Comparison of ENCODE assay signal across 36 cellular contexts in the genomic region with DNA sequence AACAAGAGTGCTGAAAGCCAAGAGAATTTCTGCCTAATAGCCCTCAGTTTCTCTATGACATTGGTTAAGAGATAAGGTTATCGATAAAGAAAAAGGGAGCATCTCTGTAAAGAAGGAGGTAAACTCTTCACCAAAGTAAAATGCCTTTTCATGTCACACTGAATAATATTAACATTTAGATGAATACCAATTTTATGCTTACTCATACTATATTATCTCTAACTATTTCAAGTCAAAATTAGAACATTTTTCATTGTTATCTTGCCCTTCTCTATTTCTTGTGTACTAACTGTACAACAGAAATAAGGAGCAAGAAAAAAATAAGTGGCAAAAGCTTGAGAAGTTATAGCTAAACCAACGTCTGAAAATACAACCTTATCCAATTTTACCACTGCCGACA.
DNase-seq lines count a peak whose midpoint lies in the region; ATAC-seq, FAIRE-seq and TF ChIP-seq lines count a peak whose summit lies in the region.
"Had no signal": no experiment of that assay in that cellular context is flagged by ENCODE, and none has a peak within 500 bp of the region (broad histone marks: within the 10 kb centered on the region; RNA-seq: fewer than 3 reads in every experiment).

No MANE protein-coding gene starts in this region.

- H3K4me3 Mint-ChIP-seq in mesothelial cell of epicardium: no peak overlapping the region
- H3K4me3 Mint-ChIP-seq: B cell; CD14-positive monocyte; CD4-positive, alpha-beta memory T cell; CD4-positive, alpha-beta T cell; CD4-positive, CD25-positive, alpha-beta regulatory T cell; CD8-positive, alpha-beta memory T cell; CD8-positive, alpha-beta T cell had no signal

- H3K4me2 ChIP-seq in HepG2 (ENCODE audit: low read depth, low read length) (no peak overlapping the region), A549 (no peak overlapping the region), K562 (ENCODE audit: insufficient read depth, low read length) (no peak overlapping the region)
- H3K4me2 ChIP-seq: BLaER1; BLaER1 treated with 17β-estradiol and CSF1 and Interleukin-3, amounts not matched to agents 10 nM and 100 nM had no signal

- peaks cover 9% of the 10 kb centered on the region for H3K36me3 Mint-ChIP-seq in mesothelial cell of epicardium
- H3K36me3 Mint-ChIP-seq: CD14-positive monocyte had no signal

- H3K27ac ChIP-seq in HepG2 (ENCODE audit: extremely low read length, insufficient read depth, low read length): no peak overlapping the region
- H3K27ac ChIP-seq in right lobe of liver: no peak overlapping the region
- H3K27ac ChIP-seq in A549: no peak overlapping the region
- no peak overlapping the region for H3K27ac ChIP-seq in K562 (ENCODE audit: extremely low read depth, low read depth, low read length)
- H3K27ac ChIP-seq: 22Rv1; BLaER1; BLaER1 treated with 17β-estradiol and CSF1 and Interleukin-3, amounts not matched to agents 10 nM and 100 nM; C4-2B had no signal

- intact Hi-C loops in HepG2 (cut with micrococcal nuclease; ENCODE audit: unreplicated experiment) (loop anchor here (10.0 kb wide), 1 partner anchor 1797 kb away; a partner anchor contains a TSS), right lobe of liver (cut with DNase I) (no loop called here), K562 (cut with micrococcal nuclease) (no loop called here)

- H3K27ac Mint-ChIP-seq in mesothelial cell of epicardium: peak overlapping the region; percentile 88
- H3K27ac Mint-ChIP-seq: B cell; CD14-positive monocyte; CD4-positive, alpha-beta memory T cell; CD4-positive, alpha-beta T cell; CD4-positive, CD25-positive, alpha-beta regulatory T cell; CD8-positive, alpha-beta memory T cell; CD8-positive, alpha-beta T cell had no signal

- FAIRE-seq in HepG2 (lab: Jason Lieb, UNC) (no peak), A549 (lab: Jason Lieb, UNC) (no peak), K562 (lab: Jason Lieb, UNC) (no peak)
- FAIRE-seq: A204.1, D721Med had no signal

- H3K36me3 ChIP-seq in HepG2 (replicated peaks in 1 of 2; ENCODE audit: control insufficient read depth in 1 of 2, insufficient read depth in 2 of 2, low read length in 2 of 2) (no peaks in the 10 kb centered on the region; a peak in 1 of 5 replicates), right lobe of liver (no peaks in the 10 kb centered on the region), K562 (ENCODE audit: control insufficient read depth, insufficient read depth, low read length) (no peaks in the 10 kb centered on the region)
- H3K36me3 ChIP-seq: BE2C; BLaER1; BLaER1 treated with 17β-estradiol and CSF1 and Interleukin-3, amounts not matched to agents 10 nM and 100 nM had no signal

- TF ChIP-seq CTCF in HepG2 (CRISPR knock-in tag; IDR thresholded peaks at IDR 0.05) (no peak), right lobe of liver (IDR thresholded peaks at IDR 0.05) (no peak), A549 (IDR thresholded peaks at IDR 0.05) (no peak), K562 (IDR thresholded peaks at IDR 0.05 in 2 of 3, conservative IDR thresholded peaks at IDR 0.05 in 1 of 3; ENCODE audit: insufficient read depth in 2 of 3, low read depth in 1 of 3, low read length in 3 of 3) (no peak), mesothelial cell of epicardium (IDR thresholded peaks at IDR 0.05; ENCODE audit: unreplicated experiment) (no peak)

- peaks cover 4% of the 10 kb centered on the region; the same call in 1 of the 2 replicates for H4K20me1 ChIP-seq in HepG2 (ENCODE audit: insufficient read depth, low read length)
- no peaks in the 10 kb centered on the region for H4K20me1 ChIP-seq in K562 (replicated peaks; ENCODE audit: control insufficient read depth, insufficient read depth, low read length)
- H4K20me1 ChIP-seq: BLaER1; BLaER1 treated with 17β-estradiol and CSF1 and Interleukin-3, amounts not matched to agents 10 nM and 100 nM had no signal

- H3K9me3 Mint-ChIP-seq in mesothelial cell of epicardium: peaks cover 5% of the 10 kb centered on the region
- H3K9me3 Mint-ChIP-seq: CD4-positive, alpha-beta T cell; CD8-positive, alpha-beta T cell had no signal

- H2AFZ ChIP-seq in HepG2 (ENCODE audit: low read length) (no peak overlapping the region), K562 (ENCODE audit: low read depth, low read length) (no peak overlapping the region)

- 95% methylated on average over 3 of the region's 3 CpGs for WGBS in HepG2 (ENCODE audit: low lambda C conversion rate)
- WGBS in right lobe of liver (ENCODE audit: insufficient coverage, low coverage, low lambda C conversion rate, missing lambda C conversion rate): 82% methylated on average over 3 of the region's 3 CpGs
- WGBS in A549 (ENCODE audit: missing lambda C conversion rate): 88% methylated on average over 3 of the region's 3 CpGs
- WGBS in K562 (ENCODE audit: insufficient coverage, low coverage, missing lambda C conversion rate): 28% methylated on average over 3 of the region's 3 CpGs

- H3K27me3 ChIP-seq in HepG2 (ENCODE audit: control insufficient read depth in 1 of 2, insufficient read depth in 2 of 2, low read length in 2 of 2) (no peaks in the 10 kb centered on the region), right lobe of liver (no peaks in the 10 kb centered on the region), K562 (ENCODE audit: control insufficient read depth in 2 of 2, insufficient read depth in 2 of 2, low read length in 2 of 2) (no peaks in the 10 kb centered on the region)
- H3K27me3 ChIP-seq: BE2C; BLaER1; BLaER1 treated with 17β-estradiol and CSF1 and Interleukin-3, amounts not matched to agents 10 nM and 100 nM had no signal

- DNase-seq in HepG2 (ENCODE audit: low spot score) (no peak), right lobe of liver (no peak), A549 (ENCODE audit: low read depth in 1 of 2, low spot score in 1 of 2) (no peak), K562 (ENCODE audit: extremely low read depth in 1 of 4, low spot score in 3 of 4) (no peak), mesothelial cell of epicardium (ENCODE audit: low spot score in 2 of 2, unreplicated experiment in 2 of 2) (no peak), NCI-H2196 treated with DMSO at 0.1 percent for 48 hours (lab: John Stamatoyannopoulos, UW; ENCODE audit: unreplicated experiment) (no peak), NCI-H1417 treated with DMSO at 0.1 percent for 48 hours (lab: John Stamatoyannopoulos, UW) (no peak)
- DNase-seq: 8988T; ACHN; AML-193; BE2C; C1 segment of cervical spinal cord; Caco-2; Calu3; CD4-positive, alpha-beta memory T cell; CD4-positive, alpha-beta T cell; CD4-positive, CD25-positive, alpha-beta regulatory T cell; CD8-positive, alpha-beta memory T cell; CD8-positive, alpha-beta T cell; COR-L47; DMS 273 treated with DMSO at 0.1 percent for 48 hours; DMS153; DMS53; DMS79; DMS79 treated with DMSO at 0.1 percent for 48 hours; DND-41; EL had no signal

- H3K79me2 ChIP-seq in HepG2 (ENCODE audit: insufficient read depth, low read length) (no peaks in the 10 kb centered on the region), K562 (ENCODE audit: control insufficient read depth, insufficient read depth, low read length) (no peaks in the 10 kb centered on the region)

- peaks cover 44% of the 10 kb centered on the region for H3K4me1 Mint-ChIP-seq in mesothelial cell of epicardium
- H3K4me1 Mint-ChIP-seq: B cell; CD4-positive, alpha-beta memory T cell; CD8-positive, alpha-beta memory T cell had no signal

- in situ Hi-C loops in HepG2 (cut with HindIII; ENCODE audit: extremely low pct_ligation_motif_present, low pct_unique_long_range_greater_than_20kb): no loop called here
- in situ Hi-C loops in K562 (cut with MboI): no loop called here

- TF ChIP-seq RAD21 in HepG2 (CRISPR knock-in tag; IDR thresholded peaks at IDR 0.05) (no peak), A549 (conservative IDR thresholded peaks at IDR 0.05 in 1 of 2, IDR thresholded peaks at IDR 0.05 in 1 of 2) (no peak), K562 (CRISPR knock-in tag; conservative IDR thresholded peaks at IDR 0.05 in 1 of 2, IDR thresholded peaks at IDR 0.05 in 1 of 2) (no peak)

- CTCF ChIA-PET in HepG2 (lab: Yijun Ruan, JAX; ENCODE audit: low intra/inter-chr PET ratio, low total read pairs): no interaction called here
- CTCF ChIA-PET in A549 (lab: Yijun Ruan, JAX): no interaction called here
- CTCF ChIA-PET in K562 (lab: Yijun Ruan, JAX; ENCODE audit: low intra/inter-chr PET ratio): no interaction called here

- TF ChIP-seq EP300 in HepG2 (IDR thresholded peaks at IDR 0.05; ENCODE audit: low read depth in 2 of 2, low read length in 2 of 2) (no peak), HepG2 (CRISPR knock-in tag; IDR thresholded peaks at IDR 0.05; ENCODE audit: borderline replicate concordance) (no peak), A549 (IDR thresholded peaks at IDR 0.05) (no peak), K562 (IDR thresholded peaks at IDR 0.05; ENCODE audit: low read length) (no peak)

- H3K9ac ChIP-seq in HepG2 (ENCODE audit: insufficient read depth, low read depth, low read length) (no peak overlapping the region), K562 (ENCODE audit: insufficient read depth in 1 of 2, low read depth in 2 of 2, low read length in 2 of 2) (no peak overlapping the region)
- H3K9ac ChIP-seq: BLaER1; BLaER1 treated with 17β-estradiol and CSF1 and Interleukin-3, amounts not matched to agents 10 nM and 100 nM had no signal

- H3K4me1 ChIP-seq in HepG2 (ENCODE audit: insufficient read depth, low read length) (peaks cover 21% of the 10 kb centered on the region), right lobe of liver (peaks cover 0 to 19% (median 5%) of the 10 kb centered on the region in 4 donors), A549 (peaks cover 26% of the 10 kb centered on the region), K562 (replicated peaks in 1 of 2; ENCODE audit: control insufficient read depth in 2 of 2, insufficient read depth in 2 of 2, low read length in 2 of 2) (peaks cover 0 to 14% of the 10 kb centered on the region in 2 experiments; a peak in 3 of 5 replicates)
- H3K4me1 ChIP-seq: BE2C, BLaER1 had no signal

- H3K9me1 ChIP-seq in K562 (ENCODE audit: control insufficient read depth, insufficient read depth, low read length): no peaks in the 10 kb centered on the region

- ATAC-seq in HepG2: no peak
- ATAC-seq in right lobe of liver: no peak
- ATAC-seq in A549: no peak
- ATAC-seq in K562: no peak
- ATAC-seq in GM21717 (IDR thresholded peaks at IDR 0.05; ENCODE audit: unreplicated experiment): no peak
- ATAC-seq: CD8-positive, alpha-beta T cell had no signal

- no TSS peak for BruUV-seq in HepG2 (replicated peaks; lab: Mats Ljungman, UMichigan)
- BruUV-seq in K562 (replicated peaks; lab: Mats Ljungman, UMichigan): no TSS peak

- TF ChIP-seq POLR2A in HepG2 (IDR thresholded peaks at IDR 0.05; ENCODE audit: insufficient read depth in 1 of 2, low read depth in 2 of 2, low read length in 2 of 2) (no peak), right lobe of liver (IDR thresholded peaks at IDR 0.05) (no peak), A549 (IDR thresholded peaks at IDR 0.05; ENCODE audit: low read length) (no peak), K562 (conservative IDR thresholded peaks at IDR 0.05) (no peak)

- H3K9me3 ChIP-seq in HepG2 (ENCODE audit: low read length): no peaks in the 10 kb centered on the region
- H3K9me3 ChIP-seq in right lobe of liver: no peaks in the 10 kb centered on the region
- H3K9me3 ChIP-seq in A549: no peaks in the 10 kb centered on the region
- H3K9me3 ChIP-seq in K562 (replicated peaks; ENCODE audit: control insufficient read depth, insufficient read depth, low read depth, low read length): peaks cover 3% of the 10 kb centered on the region; the same call in 1 of the 2 replicates
- H3K9me3 ChIP-seq: BE2C; BLaER1; BLaER1 treated with 17β-estradiol and CSF1 and Interleukin-3, amounts not matched to agents 10 nM and 100 nM; Caco-2 had no signal

- H3K27me3 Mint-ChIP-seq in mesothelial cell of epicardium (ENCODE audit: low read depth): no peaks in the 10 kb centered on the region
- H3K27me3 Mint-ChIP-seq: B cell; CD4-positive, alpha-beta memory T cell; CD4-positive, alpha-beta T cell; CD4-positive, CD25-positive, alpha-beta regulatory T cell had no signal

- no peak overlapping the region for H3K4me3 ChIP-seq in HepG2 (replicated peaks in 1 of 3; ENCODE audit: insufficient read depth in 1 of 3, low read depth in 2 of 3, low read length in 3 of 3)
- H3K4me3 ChIP-seq in right lobe of liver: no peak overlapping the region
- H3K4me3 ChIP-seq in A549: no peak overlapping the region
- H3K4me3 ChIP-seq in K562: no peak overlapping the region
- H3K4me3 ChIP-seq: BLaER1; BLaER1 treated with 17β-estradiol and CSF1 and Interleukin-3, amounts not matched to agents 10 nM and 100 nM had no signal

- POLR2A ChIA-PET in HepG2 (lab: Yijun Ruan, JAX) (no interaction called here), A549 (lab: Yijun Ruan, JAX) (no interaction called here), K562 (lab: Yijun Ruan, JAX) (no interaction called here)
